8 cellular contexts compared by ENCODE assay signal in the genomic region with DNA sequence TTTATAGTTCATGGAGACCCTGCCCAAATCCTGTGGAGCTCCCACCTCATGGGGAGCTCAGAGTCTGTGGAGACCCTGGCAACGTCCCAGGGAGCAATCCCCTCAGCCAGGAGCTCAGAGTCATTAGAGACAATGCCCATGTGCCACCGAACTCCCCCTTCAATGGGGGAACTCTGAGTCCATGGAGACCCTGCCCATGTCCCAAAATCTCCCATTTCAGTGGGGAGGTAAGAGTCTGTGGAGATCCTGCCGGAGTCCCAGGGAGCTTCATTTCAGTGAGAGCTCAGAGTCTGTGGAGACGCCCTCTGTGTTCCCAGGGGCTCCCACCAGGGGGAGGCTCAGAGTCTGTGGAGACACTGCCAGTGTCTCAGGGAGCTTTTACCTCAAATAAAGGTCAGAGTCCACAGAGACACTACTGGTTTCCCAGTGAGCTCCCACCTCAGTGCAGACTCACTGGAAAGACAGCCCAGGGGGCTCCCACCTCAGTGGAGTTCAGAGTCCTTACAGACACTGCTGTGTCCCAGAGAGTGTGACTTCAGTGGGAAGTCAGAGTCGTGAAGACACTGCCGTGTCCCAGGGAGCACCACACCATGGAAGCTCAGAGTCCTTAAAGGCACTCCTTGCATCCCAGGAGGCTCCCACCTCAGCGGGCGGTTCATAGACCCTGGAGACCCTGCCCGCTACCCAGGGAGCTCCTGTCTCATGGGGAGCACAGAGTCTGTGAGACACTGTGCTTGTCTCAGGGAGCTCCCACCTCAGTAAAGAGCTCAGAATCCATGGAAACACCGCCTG. TPM values are rescaled to one million over a fixed set of nuclear protein-coding genes. Genes with fewer than 3 reads are reported as not detected.
A peak's percentile ranks its signal among the peaks of the same experiment; 100 is the strongest.
DNase-seq lines count a peak whose midpoint lies in the region; ATAC-seq and TF ChIP-seq lines count a peak whose summit lies in the region.

No MANE protein-coding gene starts in this region.

- H3K9me3 Mint-ChIP-seq in HFFc6 = no peaks in the 10 kb centered on the region
- H3K9me3 Mint-ChIP-seq in dendritic cell treated with granulocyte-macrophage colony-stimulating factor and Interleukin-4, amounts not matched to agents 40 ng/mL and 50 ng/mL, for 4 days = no peaks in the 10 kb centered on the region
- H3K9me3 Mint-ChIP-seq in natural killer cell treated with Interleukin-12 subunit alpha and Interleukin-12 subunit beta and Interleukin-15 and Interleukin-18, amount 100 ng/mL, for 72 hours = no peaks in the 10 kb centered on the region

- no peak overlapping the region for H3K4me3 Mint-ChIP-seq in HFFc6
- H3K4me3 Mint-ChIP-seq in dendritic cell treated with granulocyte-macrophage colony-stimulating factor and Interleukin-4, amounts not matched to agents 40 ng/mL and 50 ng/mL, for 4 days = no peak overlapping the region
- no peak overlapping the region for H3K4me3 Mint-ChIP-seq in natural killer cell treated with Interleukin-12 subunit alpha and Interleukin-12 subunit beta and Interleukin-15 and Interleukin-18, amount 100 ng/mL, for 72 hours

- no peak overlapping the region for H3K4me3 ChIP-seq in AG10803 (ENCODE audit: low read length)

- no peak for DNase-seq in AG10803 (ENCODE audit: low read depth)
- DNase-seq in HFFc6 = no peak
- DNase-seq in UCSD-AML1 (lab: John Stamatoyannopoulos, UW; ENCODE audit: unreplicated experiment) = peak; percentile 35
- no peak for DNase-seq in natural killer cell treated with Interleukin-12 subunit alpha and Interleukin-12 subunit beta and Interleukin-15 and Interleukin-18, amount 100 ng/mL, for 72 hours (ENCODE audit: low spot score)

- no peaks in the 10 kb centered on the region for H3K36me3 Mint-ChIP-seq in HFFc6 (ENCODE audit: low read depth)
- peaks cover 100% of the 10 kb centered on the region for H3K36me3 Mint-ChIP-seq in dendritic cell treated with granulocyte-macrophage colony-stimulating factor and Interleukin-4, amounts not matched to agents 40 ng/mL and 50 ng/mL, for 4 days (ENCODE audit: low read depth)
- H3K36me3 Mint-ChIP-seq in natural killer cell treated with Interleukin-12 subunit alpha and Interleukin-12 subunit beta and Interleukin-15 and Interleukin-18, amount 100 ng/mL, for 72 hours = peaks cover 6% of the 10 kb centered on the region

- TF ChIP-seq CTCF in AG10803 (conservative IDR thresholded peaks at IDR 0.05; ENCODE audit: low read length) (peak; percentile 61), HFFc6 (IDR thresholded peaks at IDR 0.05) (peak; percentile 75)

- no peaks in the 10 kb centered on the region for H3K4me1 Mint-ChIP-seq in HFFc6 (ENCODE audit: low read depth)
- H3K4me1 Mint-ChIP-seq in dendritic cell treated with granulocyte-macrophage colony-stimulating factor and Interleukin-4, amounts not matched to agents 40 ng/mL and 50 ng/mL, for 4 days (ENCODE audit: low read depth) = peaks cover 58% of the 10 kb centered on the region
- peaks cover 21 to 32% of the 10 kb centered on the region in 2 donors for H3K4me1 Mint-ChIP-seq in natural killer cell treated with Interleukin-12 subunit alpha and Interleukin-12 subunit beta and Interleukin-15 and Interleukin-18, amount 100 ng/mL, for 72 hours (ENCODE audit: low read depth in 2 of 2)

- H3K27me3 Mint-ChIP-seq in HFFc6 (ENCODE audit: insufficient read depth) = no peaks in the 10 kb centered on the region; the same call in 1 of the 2 replicates
- no peaks in the 10 kb centered on the region for H3K27me3 Mint-ChIP-seq in dendritic cell treated with granulocyte-macrophage colony-stimulating factor and Interleukin-4, amounts not matched to agents 40 ng/mL and 50 ng/mL, for 4 days
- H3K27me3 Mint-ChIP-seq in natural killer cell treated with Interleukin-12 subunit alpha and Interleukin-12 subunit beta and Interleukin-15 and Interleukin-18, amount 100 ng/mL, for 72 hours = no peaks in the 10 kb centered on the region

- no peak for ATAC-seq in natural killer cell treated with Interleukin-12 subunit alpha and Interleukin-12 subunit beta and Interleukin-15 and Interleukin-18, amount 100 ng/mL, for 72 hours
- ATAC-seq in GM21825 (IDR thresholded peaks at IDR 0.05; ENCODE audit: unreplicated experiment) (no peak), GM21381 (IDR thresholded peaks at IDR 0.05; ENCODE audit: unreplicated experiment) (no peak), GM19395 (IDR thresholded peaks at IDR 0.05; ENCODE audit: unreplicated experiment) (no peak)

- H3K27ac Mint-ChIP-seq in HFFc6 = no peak overlapping the region
- H3K27ac Mint-ChIP-seq in dendritic cell treated with granulocyte-macrophage colony-stimulating factor and Interleukin-4, amounts not matched to agents 40 ng/mL and 50 ng/mL, for 4 days = peak overlapping the region; percentile 22
- H3K27ac Mint-ChIP-seq in natural killer cell treated with Interleukin-12 subunit alpha and Interleukin-12 subunit beta and Interleukin-15 and Interleukin-18, amount 100 ng/mL, for 72 hours = peak overlapping the region; percentile 86 to 97

- intact Hi-C loops in dendritic cell treated with granulocyte-macrophage colony-stimulating factor and Interleukin-4, amounts not matched to agents 40 ng/mL and 50 ng/mL, for 4 days (cut with micrococcal nuclease) = loop anchor here (1.0 to 10.0 kb wide), 2 partner anchors 51 to 162 kb away; no protein-coding TSS in a partner anchor

RNA-seq across cellular contexts. Expression of a gene that starts 5.0 kb away (rescaled TPM):
- total RNA-seq in HFFc6 (2021; fragmentation: NEBNext Ultra II Directional; extraction: Animal tissue kit (Norgen Biotek cat#: 25700)) = not detected
- total RNA-seq in natural killer cell treated with Interleukin-12 subunit alpha and Interleukin-12 subunit beta and Interleukin-15 and Interleukin-18, amount 100 ng/mL, for 72 hours = 100 to 1,000 TPM; 465 to 518 TPM

RNA-seq across cellular contexts. Expression of a gene that starts 26.2 kb away (rescaled TPM):
- 10 to 100 TPM; 50.3 to 57.4 (median 52.7) TPM for total RNA-seq in HFFc6 (2021; fragmentation: NEBNext Ultra II Directional; extraction: Animal tissue kit (Norgen Biotek cat#: 25700))
- total RNA-seq in natural killer cell treated with Interleukin-12 subunit alpha and Interleukin-12 subunit beta and Interleukin-15 and Interleukin-18, amount 100 ng/mL, for 72 hours = 10 to 100 TPM; 59.2 to 68.4 TPM

Comparison
In these comparisons a context has a peak if more than half of its experiments do, and no peak if none do; other contexts are left out.
1. RNA of a gene that starts 5.0 kb away (total RNA-seq): 465 to 518 TPM in natural killer cell treated with Interleukin-12 subunit alpha and Interleukin-12 subunit beta and Interleukin-15 and Interleukin-18, amount 100 ng/mL, for 72 hours; not detected in HFFc6; every median in the first group is over 100 times any median in the second.